ENCODE assay signal across 8 cellular contexts in genomic region chr10:97736902-97737769, GRCh38. TPM values are rescaled to one million over a fixed set of nuclear protein-coding genes. Genes with fewer than 3 reads are reported as not detected.
DNase-seq lines count a peak whose midpoint lies in the region; ATAC-seq and TF ChIP-seq lines count a peak whose summit lies in the region.

Gene ZFYVE27, plus strand, starts transcription at chr10:97737128. Its CDS starts 1,350 bp downstream, at chr10:97738478.

- peaks cover 29% of the 10 kb centered on the region for H3K36me3 Mint-ChIP-seq in activated B cell treated with CpG ODN at 0.5 μM for 24 hours (ENCODE audit: low read depth)

- peak within 1 kb of the TSS; percentile 93 for H3K9ac ChIP-seq in smooth muscle cell (ENCODE audit: low read depth)

- intact Hi-C loops in activated B cell treated with CpG ODN at 0.5 μM for 24 hours (cut with micrococcal nuclease) = loop anchor here (1.0 to 10.0 kb wide), 6 partner anchors 22 to 710 kb away; partner anchors contain the start of genes AVPI1, HPS1, MMS19 and MORN4

- peaks cover 47% of the 10 kb centered on the region for H3K4me1 Mint-ChIP-seq in activated B cell treated with CpG ODN at 0.5 μM for 24 hours

- no peaks in the 10 kb centered on the region for H3K9me3 Mint-ChIP-seq in activated B cell treated with CpG ODN at 0.5 μM for 24 hours

- peaks cover 10% of the 10 kb centered on the region for H3K36me3 ChIP-seq in smooth muscle cell (ENCODE audit: low read depth)

- peak within 1 kb of the TSS; percentile 94 for H3K27ac ChIP-seq in smooth muscle cell (ENCODE audit: low read depth)

- ATAC-seq in GM18907 (IDR thresholded peaks at IDR 0.05; ENCODE audit: unreplicated experiment) (peak; percentile 85), HG03139 (IDR thresholded peaks at IDR 0.05; ENCODE audit: unreplicated experiment) (peak; percentile 80), activated B cell treated with CpG ODN at 0.5 μM for 24 hours (ENCODE audit: low read depth) (peak; percentile 90)

- peak within 1 kb of the TSS; percentile 97 for H3K27ac Mint-ChIP-seq in activated B cell treated with CpG ODN at 0.5 μM for 24 hours

- TF ChIP-seq CTCF in activated B cell treated with CpG ODN at 0.5 μM for 24 hours (IDR thresholded peaks at IDR 0.05) (no peak), cardiac fibroblast (IDR thresholded peaks at IDR 0.05; ENCODE audit: low read depth, low read length) (no peak), smooth muscle cell (IDR thresholded peaks at IDR 0.05; ENCODE audit: borderline replicate concordance, insufficient read depth, poor library complexity, severe bottlenecking) (no peak)

- H3K27me3 Mint-ChIP-seq in activated B cell treated with CpG ODN at 0.5 μM for 24 hours = no peaks in the 10 kb centered on the region

- peak within 1 kb of the TSS; percentile 86 for H2AFZ ChIP-seq in smooth muscle cell (ENCODE audit: low read depth)

- no peaks in the 10 kb centered on the region for H3F3A ChIP-seq in smooth muscle cell (ENCODE audit: low read depth)

- DNase-seq in AG08395 (ENCODE audit: low spot score) (peak; percentile 100), NCI-H2227 treated with DMSO at 0.1 percent for 48 hours (lab: John Stamatoyannopoulos, UW) (peak; percentile 85), activated B cell treated with CpG ODN at 0.5 μM for 24 hours (peak; percentile 94), cardiac fibroblast (ENCODE audit: low read depth in 2 of 2) (peak; percentile 96 to 97), iPS-NIHi7 (ENCODE audit: extremely low spot score) (peak; percentile 99), smooth muscle cell (lab: John Stamatoyannopoulos, UW; ENCODE audit: unreplicated experiment) (peak; percentile 88)

- POLR2A ChIA-PET in activated B cell treated with CpG ODN at 0.5 μM for 24 hours (lab: Charles Lee) = interaction anchor here (0.6 to 2.1 kb wide), 20 partner anchors 10 to 1884 kb away, joined by 3 to 44 read pairs (median 4); partner anchors contain the start of genes AVPI1, GOT1, MARVELD1 and PI4K2A

- H3K4me2 ChIP-seq in smooth muscle cell = peak within 1 kb of the TSS; percentile 93

- CTCF ChIA-PET in activated B cell treated with CpG ODN at 0.5 μM for 24 hours (lab: Charles Lee) = interaction anchor here (0.6 to 3.4 kb wide), 8 partner anchors 28 to 458 kb away, joined by 3 to 21 read pairs (median 6); partner anchors contain the start of gene AVPI1

- no peaks in the 10 kb centered on the region for H3K27me3 ChIP-seq in smooth muscle cell (ENCODE audit: low read depth)

- H3K9me3 ChIP-seq in smooth muscle cell (replicated peaks; ENCODE audit: low read depth) = no peaks in the 10 kb centered on the region

- under 1% methylated on average over 66 of the region's 72 CpGs for WGBS in smooth muscle cell (ENCODE audit: low lambda C conversion rate)

- H3K79me2 ChIP-seq in smooth muscle cell (ENCODE audit: low read depth) = peaks cover 43% of the 10 kb centered on the region

- H3K4me3 ChIP-seq in cardiac fibroblast (replicated peaks in 1 of 2; ENCODE audit: low read depth in 2 of 2, low read length in 2 of 2) (peak within 1 kb of the TSS; percentile 97 to 99), smooth muscle cell (peak within 1 kb of the TSS; percentile 77)

- H3K4me3 Mint-ChIP-seq in activated B cell treated with CpG ODN at 0.5 μM for 24 hours = peak within 1 kb of the TSS; percentile 97

- H4K20me1 ChIP-seq in smooth muscle cell (ENCODE audit: low read depth) = peaks cover 37% of the 10 kb centered on the region

- H3K4me1 ChIP-seq in smooth muscle cell (ENCODE audit: low read depth) = peaks cover 8% of the 10 kb centered on the region

RNA-seq across cellular contexts. Expression of gene ZFYVE27, which starts in this region (rescaled TPM):
- 45.3 and 65.7 TPM in 2 replicates for total RNA-seq in activated B cell treated with CpG ODN at 0.5 μM for 24 hours
- total RNA-seq in smooth muscle cell = 7.0 and 9.7 TPM in 2 replicates
- 11.4 and 14.0 TPM in 2 replicates for polyA plus RNA-seq in smooth muscle cell

Comparison
In these comparisons a context has a peak if more than half of its experiments do, and no peak if none do; other contexts are left out.
1. Peak in every context shown above with its lines: DNase-seq, ATAC-seq, H3K4me3 ChIP-seq and H3K27ac ChIP-seq.